In the genomic region with DNA sequence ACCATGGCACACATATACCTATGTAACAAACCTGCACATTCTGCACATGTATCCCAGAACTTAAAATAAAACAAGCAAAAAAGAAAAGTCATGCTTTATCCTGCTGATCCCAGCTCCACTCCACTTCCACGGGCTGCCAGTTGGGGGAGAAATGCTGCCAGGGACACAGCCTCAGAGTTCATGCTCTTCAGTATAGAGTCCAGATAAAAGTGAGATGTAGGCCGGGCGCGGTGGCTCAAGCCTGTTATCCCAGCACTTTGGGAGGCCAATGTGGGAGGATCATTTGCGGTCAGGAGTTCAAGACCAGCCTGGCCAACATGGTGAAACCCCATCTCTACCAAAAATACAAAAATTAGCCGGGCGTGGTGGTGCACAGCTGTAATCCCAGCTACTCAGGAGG, we compare ENCODE assay signal across 7 cellular contexts. TPM values are rescaled to one million over a fixed set of nuclear protein-coding genes. Genes with fewer than 3 reads are reported as not detected.
A peak's percentile ranks its signal among the peaks of the same experiment; 100 is the strongest.
DNase-seq lines count a peak whose midpoint lies in the region; ATAC-seq and TF ChIP-seq lines count a peak whose summit lies in the region.
"Not testable (repeated sequence)": the region's sequence is repeated elsewhere in the genome, so short reads cannot be mapped to it uniquely, and the experiment has no call there.

No MANE protein-coding gene starts in this region.

- H3K36me3 Mint-ChIP-seq in Calu3 (ENCODE audit: insufficient read depth, unreplicated experiment) (peaks cover 25% of the 10 kb centered on the region), MCF 10A (ENCODE audit: insufficient read depth, unreplicated experiment) (peaks cover 10% of the 10 kb centered on the region)

- POLR2A ChIA-PET in MCF 10A (lab: Yijun Ruan, JAX) = interaction anchor here (0.6 kb wide), 1 partner anchor 42 kb away, joined by 3 read pairs; no protein-coding TSS in a partner anchor

- H3K4me1 ChIP-seq in foreskin keratinocyte = not testable (repeated sequence)

- TF ChIP-seq CTCF in Calu3 (IDR thresholded peaks at IDR 0.05; ENCODE audit: unreplicated experiment) (peak; percentile 48), foreskin keratinocyte (conservative IDR thresholded peaks at IDR 0.05) (peak; percentile 57)
- not testable (repeated sequence) for TF ChIP-seq CTCF in MCF 10A (IDR thresholded peaks at IDR 0.05; ENCODE audit: unreplicated experiment)

- H3K4me3 Mint-ChIP-seq in Calu3 (ENCODE audit: low read depth, unreplicated experiment); MCF 10A (ENCODE audit: unreplicated experiment): not testable (repeated sequence)

- H3K4me1 Mint-ChIP-seq in Calu3 (ENCODE audit: low read depth, unreplicated experiment); MCF 10A (ENCODE audit: insufficient read depth, unreplicated experiment): not testable (repeated sequence)

- peak; percentile 58 for ATAC-seq in foreskin keratinocyte

- not testable (repeated sequence) for BruUV-seq in Calu3 (replicated peaks; lab: Mats Ljungman, UMichigan); MCF 10A (replicated peaks; lab: Mats Ljungman, UMichigan)

- CTCF ChIA-PET in Calu3 (lab: Charles Lee) = interaction anchor here (1.0 kb wide), 1 partner anchor 9 kb away, joined by 3 read pairs; no protein-coding TSS in a partner anchor
- CTCF ChIA-PET in MCF 10A (lab: Yijun Ruan, JAX) = interaction anchor here (0.6 to 7.1 kb wide), 7 partner anchors 9 to 1576 kb away, joined by 3 to 60 read pairs (median 4); no protein-coding TSS in a partner anchor

- H3K27ac Mint-ChIP-seq in Calu3 (ENCODE audit: unreplicated experiment); MCF 10A (ENCODE audit: low read depth, unreplicated experiment): not testable (repeated sequence)

- DNase-seq in Calu3 (peak; percentile 34), HCEC 1CT (peak; percentile 7), NCI-H1092 treated with DMSO at 0.1 percent for 48 hours (lab: John Stamatoyannopoulos, UW) (peak; percentile 16), SK-MEL-5 (ENCODE audit: low read depth, low spot score) (peak; percentile 53), MCF 10A (ENCODE audit: unreplicated experiment) (peak; percentile 14), lung microvascular endothelial cell (ENCODE audit: low read depth in 2 of 2) (peak; percentile 22 to 49)
- DNase-seq in foreskin keratinocyte = not testable (repeated sequence)

- H3K27me3 ChIP-seq in foreskin keratinocyte = not testable (repeated sequence)

- intact Hi-C loops in Calu3 (cut with micrococcal nuclease; ENCODE audit: unreplicated experiment); MCF 10A (cut with micrococcal nuclease): not testable (repeated sequence)

- not testable (repeated sequence) for H3K9me3 Mint-ChIP-seq in Calu3 (ENCODE audit: low read depth, unreplicated experiment); MCF 10A (ENCODE audit: unreplicated experiment)

- not testable (repeated sequence) for H3K27ac ChIP-seq in foreskin keratinocyte

- in situ Hi-C loops in SK-MEL-5 (cut with HindIII; ENCODE audit: low pct_unique_long_range_greater_than_20kb, low sequenced_read_pairs) = not testable (repeated sequence)

- H3K27me3 Mint-ChIP-seq in Calu3 (ENCODE audit: unreplicated experiment); MCF 10A (ENCODE audit: insufficient read depth, unreplicated experiment): not testable (repeated sequence)

RNA-seq across cellular contexts. Expression of a gene that starts 22.5 kb away (rescaled TPM):
- total RNA-seq in Calu3 (2022) = 12.6 and 14.2 TPM in 2 replicates
- total RNA-seq in SK-MEL-5 (2014; rRNA removed; shearing (Covaris generic)) = 0.53 and 0.92 TPM in 2 replicates
- 0.95 and 1.2 TPM in 2 replicates for polyA plus RNA-seq in SK-MEL-5 (2015; cell fraction: cytosol; rRNA removed)
- polyA plus RNA-seq in SK-MEL-5 (2015; cell fraction: nucleus; rRNA removed) = 1.0 and 1.4 TPM in 2 replicates
- 2.4 and 3.0 TPM in 2 replicates for total RNA-seq in MCF 10A (2022)
- 6.0 and 10.2 TPM in 2 replicates for total RNA-seq in foreskin keratinocyte
- polyA plus RNA-seq in foreskin keratinocyte = 2.7 and 3.5 TPM in 2 replicates
- total RNA-seq in lung microvascular endothelial cell = 1.1 and 1.6 TPM in 2 replicates

RNA-seq across cellular contexts. Expression of a gene that starts 30.5 kb away (rescaled TPM):
- total RNA-seq in Calu3 (2022) (71.1 and 71.7 TPM in 2 replicates), MCF 10A (2022) (36.7 and 47.2 TPM in 2 replicates), foreskin keratinocyte (20.7 and 21.8 TPM in 2 replicates), lung microvascular endothelial cell (7.0 and 10.7 TPM in 2 replicates)
- total RNA-seq in SK-MEL-5 (2014; rRNA removed; shearing (Covaris generic)) = 10.4 and 10.8 TPM in 2 replicates
- polyA plus RNA-seq in SK-MEL-5 (2015; cell fraction: cytosol; rRNA removed) = 22.9 and 23.0 TPM in 2 replicates
- 67.8 and 71.2 TPM in 2 replicates for polyA plus RNA-seq in SK-MEL-5 (2015; cell fraction: nucleus; rRNA removed)
- 20.5 and 22.5 TPM in 2 replicates for polyA plus RNA-seq in foreskin keratinocyte
